14 cellular contexts compared by ENCODE assay signal in genomic region chr3:52268036-52268435, GRCh38. TPM values are rescaled to one million over a fixed set of nuclear protein-coding genes. Genes with fewer than 3 reads are reported as not detected.
DNase-seq lines count a peak whose midpoint lies in the region; ATAC-seq and TF ChIP-seq lines count a peak whose summit lies in the region.
"Had no signal": no experiment of that assay in that cellular context is flagged by ENCODE, and none has a peak within 500 bp of the region (broad histone marks: within the 10 kb centered on the region; RNA-seq: fewer than 3 reads in every experiment).

No MANE protein-coding gene starts in this region.

- H3K27ac ChIP-seq in MM.1S (ENCODE audit: low read length) (no peak overlapping the region), stomach (no peak overlapping the region), suprapubic skin (no peak overlapping the region), uterus (peak overlapping the region in 1 of 2 donors; percentile 10)
- H3K27ac ChIP-seq: testis had no signal

- H3K9me3 Mint-ChIP-seq in activated CD8-positive, alpha-beta T cell treated with anti-CD3 and anti-CD28 coated beads, Interleukin-2, amount 10 ng/mL, durations not matched to agents 7 days and 5 days (ENCODE audit: insufficient read depth) = no peaks in the 10 kb centered on the region

- H3K36me3 ChIP-seq in MM.1S (replicated peaks; ENCODE audit: insufficient read depth, low read length) = peaks cover 27% of the 10 kb centered on the region
- H3K36me3 ChIP-seq in stomach = peaks cover 57 to 81% (median 78%) of the 10 kb centered on the region in 4 donors
- peaks cover 58% of the 10 kb centered on the region for H3K36me3 ChIP-seq in suprapubic skin
- no peaks in the 10 kb centered on the region for H3K36me3 ChIP-seq in uterus

- peaks cover 84% of the 10 kb centered on the region for H3K4me1 Mint-ChIP-seq in activated CD8-positive, alpha-beta T cell treated with anti-CD3 and anti-CD28 coated beads, Interleukin-2, amount 10 ng/mL, durations not matched to agents 7 days and 5 days (ENCODE audit: low read depth)

- peaks cover 97% of the 10 kb centered on the region for H3K79me2 ChIP-seq in MM.1S (ENCODE audit: low read length)

- H3K9me3 ChIP-seq in MM.1S (replicated peaks; ENCODE audit: insufficient read depth, low read length) = no peaks in the 10 kb centered on the region
- no peaks in the 10 kb centered on the region for H3K9me3 ChIP-seq in stomach
- H3K9me3 ChIP-seq in suprapubic skin = no peaks in the 10 kb centered on the region
- H3K9me3 ChIP-seq in uterus = no peaks in the 10 kb centered on the region
- H3K9me3 ChIP-seq: testis had no signal

- CTCF ChIA-PET in activated CD8-positive, alpha-beta T cell treated with anti-CD3 and anti-CD28 coated beads, Interleukin-2, amount 10 ng/mL, durations not matched to agents 7 days and 5 days (lab: Charles Lee) = interaction anchor here (0.7 to 1.5 kb wide), 6 partner anchors 8 to 71 kb away, joined by 3 to 5 read pairs (median 4); no protein-coding TSS in a partner anchor

- TF ChIP-seq EP300 in stomach (IDR thresholded peaks at IDR 0.05) (no peak), suprapubic skin (IDR thresholded peaks at IDR 0.05) (no peak)

- intact Hi-C loops in stomach (cut with DNase I; ENCODE audit: low total_unique reads) = no loop called here
- intact Hi-C loops in uterus (cut with DNase I; ENCODE audit: low total_unique reads) = no loop called here

- H3K27ac Mint-ChIP-seq in activated CD8-positive, alpha-beta T cell treated with anti-CD3 and anti-CD28 coated beads, Interleukin-2, amount 10 ng/mL, durations not matched to agents 7 days and 5 days = peak overlapping the region; percentile 61

- ATAC-seq in activated CD8-positive, alpha-beta T cell treated with anti-CD3 and anti-CD28 coated beads, Interleukin-2, amount 10 ng/mL, durations not matched to agents 7 days and 5 days = no peak
- no peak for ATAC-seq in HG03460 (IDR thresholded peaks at IDR 0.05; ENCODE audit: unreplicated experiment)

- no peak overlapping the region for H3K4me3 Mint-ChIP-seq in activated CD8-positive, alpha-beta T cell treated with anti-CD3 and anti-CD28 coated beads, Interleukin-2, amount 10 ng/mL, durations not matched to agents 7 days and 5 days

- H3F3A ChIP-seq in MM.1S (ENCODE audit: insufficient read depth, low read length) = peaks cover 28% of the 10 kb centered on the region

- H3K9me2 ChIP-seq in MM.1S (replicated peaks; ENCODE audit: insufficient read depth, low read length) = no peaks in the 10 kb centered on the region

- no peak overlapping the region for H3K4me3 ChIP-seq in MM.1S (ENCODE audit: low read length)
- H3K4me3 ChIP-seq in stomach = no peak overlapping the region
- H3K4me3 ChIP-seq in suprapubic skin = no peak overlapping the region
- H3K4me3 ChIP-seq in uterus = no peak overlapping the region
- H3K4me3 ChIP-seq: testis had no signal

- no peak for TF ChIP-seq POLR2A in stomach (IDR thresholded peaks at IDR 0.05)
- no peak for TF ChIP-seq POLR2A in suprapubic skin (IDR thresholded peaks at IDR 0.05)
- no peak for TF ChIP-seq POLR2A in uterus (IDR thresholded peaks at IDR 0.05)

- H3K9ac ChIP-seq in MM.1S (ENCODE audit: low read length) = no peak overlapping the region

- TF ChIP-seq CTCF in MM.1S (IDR thresholded peaks at IDR 0.05; ENCODE audit: low read length) = no peak
- TF ChIP-seq CTCF in stomach (IDR thresholded peaks at IDR 0.05) = no peak
- TF ChIP-seq CTCF in suprapubic skin (IDR thresholded peaks at IDR 0.05) = no peak
- no peak for TF ChIP-seq CTCF in uterus (IDR thresholded peaks at IDR 0.05)

- no peaks in the 10 kb centered on the region for H3K27me3 Mint-ChIP-seq in activated CD8-positive, alpha-beta T cell treated with anti-CD3 and anti-CD28 coated beads, Interleukin-2, amount 10 ng/mL, durations not matched to agents 7 days and 5 days (ENCODE audit: low read depth)

- WGBS in stomach, 5 donors = 83 to 91% (median 88%) methylated on average over 7 of the region's 7 CpGs
- 61% methylated on average over 7 of the region's 7 CpGs for WGBS in suprapubic skin

- no peak overlapping the region for H2AFZ ChIP-seq in MM.1S (ENCODE audit: low read length)

- POLR2A ChIA-PET in activated CD8-positive, alpha-beta T cell treated with anti-CD3 and anti-CD28 coated beads, Interleukin-2, amount 10 ng/mL, durations not matched to agents 7 days and 5 days (lab: Charles Lee) = interaction anchor here (0.7 to 2.3 kb wide), 4 partner anchors 10 to 20 kb away, joined by 3 to 12 read pairs (median 4); partner anchors contain the start of gene WDR82

- peaks cover 41% of the 10 kb centered on the region for H4K20me1 ChIP-seq in MM.1S (ENCODE audit: insufficient read depth, low read length)

- H3K4me1 ChIP-seq in MM.1S (ENCODE audit: low read length) (peaks cover 34% of the 10 kb centered on the region), stomach (peaks cover 23 to 88% (median 50%) of the 10 kb centered on the region in 4 donors), suprapubic skin (peaks cover 49% of the 10 kb centered on the region), uterus (peaks cover 6 to 13% of the 10 kb centered on the region in 2 donors)

- no peak overlapping the region for H3K4me2 ChIP-seq in MM.1S (ENCODE audit: low read depth, low read length)

- peaks cover 88% of the 10 kb centered on the region for H3K36me3 Mint-ChIP-seq in activated CD8-positive, alpha-beta T cell treated with anti-CD3 and anti-CD28 coated beads, Interleukin-2, amount 10 ng/mL, durations not matched to agents 7 days and 5 days (ENCODE audit: low read depth)

- H3K27me3 ChIP-seq in MM.1S (replicated peaks; ENCODE audit: insufficient read depth, low read length) (no peaks in the 10 kb centered on the region), stomach (no peaks in the 10 kb centered on the region), suprapubic skin (no peaks in the 10 kb centered on the region), uterus (no peaks in the 10 kb centered on the region)
- H3K27me3 ChIP-seq: testis had no signal

- DNase-seq in MM.1S (peak; percentile 4), stomach (no peak), suprapubic skin (ENCODE audit: low spot score in 2 of 2) (no peak), uterus (no peak)
- no peak for DNase-seq in activated CD8-positive, alpha-beta T cell treated with anti-CD3 and anti-CD28 coated beads, Interleukin-2, amount 10 ng/mL, durations not matched to agents 7 days and 5 days
- DNase-seq in effector CD8-positive, alpha-beta T cell (lab: John Stamatoyannopoulos, UW) = peak; percentile 16
- DNase-seq in stimulated activated CD4-positive, alpha-beta T cell treated with anti-CD3 and anti-CD28 coated beads, Interleukin-2, amount 100 ng/mL, for 4 hours (ENCODE audit: low read depth) = peak; percentile 59
- DNase-seq: foreskin melanocyte, Kasumi-1, NCI-H526 treated with DMSO at 0.1 percent for 48 hours, SIG-M5, testis had no signal

RNA-seq across cellular contexts. Expression of gene WDR82, which starts 10.4 kb away (rescaled TPM):
- total RNA-seq in activated CD8-positive, alpha-beta T cell treated with anti-CD3 and anti-CD28 coated beads, Interleukin-2, amount 10 ng/mL, durations not matched to agents 7 days and 5 days = 100 to 1,000 TPM; 131 TPM
- total RNA-seq in stomach (10 to 100 TPM in 4 of 5 donors, 1 to 10 TPM in 1; 8.2 to 64.8 (median 30.4) TPM), suprapubic skin (10 to 100 TPM; 46.7 to 57.6 (median 52.5) TPM), uterus (100 to 1,000 TPM in 1 of 4 donors, 10 to 100 TPM in 3; 24.6 to 128 (median 70.3) TPM)
- 10 to 100 TPM; 20.6 to 28.7 (median 28.0) TPM for polyA plus RNA-seq in stomach

RNA-seq across cellular contexts. Expression of gene GLYCTK, which starts 19.6 kb away (rescaled TPM):
- 10 to 100 TPM; 24.7 to 25.6 TPM for total RNA-seq in activated CD8-positive, alpha-beta T cell treated with anti-CD3 and anti-CD28 coated beads, Interleukin-2, amount 10 ng/mL, durations not matched to agents 7 days and 5 days
- total RNA-seq in stomach (10 to 100 TPM; 16.7 to 55.0 (median 19.2) TPM), suprapubic skin (10 to 100 TPM in 1 of 4 donors, 1 to 10 TPM in 3; 2.6 to 11.9 (median 6.4) TPM), uterus (10 to 100 TPM in 3 of 4 donors, 1 to 10 TPM in 1; 3.8 to 15.1 (median 10.8) TPM)
- polyA plus RNA-seq in stomach = 10 to 100 TPM in 2 of 3 donors, 1 to 10 TPM in 1; 9.1 to 26.9 (median 14.6) TPM

RNA-seq across cellular contexts. Expression of gene PPM1M, which starts 22.5 kb away (rescaled TPM):
- total RNA-seq in activated CD8-positive, alpha-beta T cell treated with anti-CD3 and anti-CD28 coated beads, Interleukin-2, amount 10 ng/mL, durations not matched to agents 7 days and 5 days = 10 to 100 TPM; 90.7 to 91.9 TPM
- 10 to 100 TPM in 3 of 5 donors, 1 to 10 TPM in 2; 7.9 to 44.9 (median 11.0) TPM for total RNA-seq in stomach
- polyA plus RNA-seq in stomach = 10 to 100 TPM; 16.4 to 25.7 (median 19.8) TPM
- 10 to 100 TPM in 3 of 4 donors, 1 to 10 TPM in 1; 10.0 to 17.5 (median 11.3) TPM for total RNA-seq in suprapubic skin
- total RNA-seq in uterus = 10 to 100 TPM; 23.9 to 32.3 (median 31.5) TPM

RNA-seq across cellular contexts. Expression of gene TWF2, which starts 29.1 kb away (rescaled TPM):
- 100 to 1,000 TPM; 154 to 162 TPM for total RNA-seq in activated CD8-positive, alpha-beta T cell treated with anti-CD3 and anti-CD28 coated beads, Interleukin-2, amount 10 ng/mL, durations not matched to agents 7 days and 5 days
- 100 to 1,000 TPM in 1 of 5 donors, 10 to 100 TPM in 4; 18.7 to 237 (median 39.1) TPM for total RNA-seq in stomach
- polyA plus RNA-seq in stomach = 10 to 100 TPM; 37.5 to 58.7 (median 40.8) TPM
- 10 to 100 TPM; 33.2 to 46.2 (median 42.6) TPM for total RNA-seq in suprapubic skin
- 100 to 1,000 TPM in 1 of 4 donors, 10 to 100 TPM in 3; 45.9 to 105 (median 50.2) TPM for total RNA-seq in uterus

RNA-seq across cellular contexts. Expression of gene TLR9, which starts 42.6 kb away (rescaled TPM):
- total RNA-seq in activated CD8-positive, alpha-beta T cell treated with anti-CD3 and anti-CD28 coated beads, Interleukin-2, amount 10 ng/mL, durations not matched to agents 7 days and 5 days = under 1 TPM; 0.52 to 0.79 TPM
- not detected for total RNA-seq in stomach
- under 1 TPM in 1 of 3 donors, not detected in 2; 0.18 TPM for polyA plus RNA-seq in stomach
- under 1 TPM in 1 of 4 donors, not detected in 3; 0.16 TPM for total RNA-seq in suprapubic skin
- total RNA-seq in uterus = 1 to 10 TPM in 1 of 4 donors, under 1 TPM in 1, not detected in 2; 0.14 to 1.5 TPM
- total RNA-seq: kidney epithelial cell had no signal

Comparison
In these comparisons a context has a peak if more than half of its experiments do, and no peak if none do; other contexts are left out.
1. DNase-seq: peak in MM.1S (single experiment), effector CD8-positive, alpha-beta T cell (single experiment) and stimulated activated CD4-positive, alpha-beta T cell treated with anti-CD3 and anti-CD28 coated beads, Interleukin-2, amount 100 ng/mL, for 4 hours (single experiment); none in activated CD8-positive, alpha-beta T cell treated with anti-CD3 and anti-CD28 coated beads, Interleukin-2, amount 10 ng/mL, durations not matched to agents 7 days and 5 days (single experiment), stomach (single experiment), suprapubic skin (0 of 2) and uterus (0 of 2).